Comparison of ENCODE assay signal across 1 cellular context in genomic region chr3:102206506-102207145, GRCh38.
TF ChIP-seq lines count a peak whose summit lies in the region.

No MANE protein-coding gene starts in this region.

TF ChIP-seq in H1, 55 proteins besides CTCF, POLR2A, EP300 and RAD21 (continued from another document):
- TF ChIP-seq CHD7 (IDR thresholded peaks at IDR 0.05; ENCODE audit: insufficient replicate concordance, low read length) (no peak), SUZ12 (IDR thresholded peaks at IDR 0.05; ENCODE audit: low read length) (no peak), RXRA (IDR thresholded peaks at IDR 0.05; ENCODE audit: insufficient read depth, low read depth, low read length) (no peak)
